1 cellular context compared by ENCODE assay signal in the genomic region with DNA sequence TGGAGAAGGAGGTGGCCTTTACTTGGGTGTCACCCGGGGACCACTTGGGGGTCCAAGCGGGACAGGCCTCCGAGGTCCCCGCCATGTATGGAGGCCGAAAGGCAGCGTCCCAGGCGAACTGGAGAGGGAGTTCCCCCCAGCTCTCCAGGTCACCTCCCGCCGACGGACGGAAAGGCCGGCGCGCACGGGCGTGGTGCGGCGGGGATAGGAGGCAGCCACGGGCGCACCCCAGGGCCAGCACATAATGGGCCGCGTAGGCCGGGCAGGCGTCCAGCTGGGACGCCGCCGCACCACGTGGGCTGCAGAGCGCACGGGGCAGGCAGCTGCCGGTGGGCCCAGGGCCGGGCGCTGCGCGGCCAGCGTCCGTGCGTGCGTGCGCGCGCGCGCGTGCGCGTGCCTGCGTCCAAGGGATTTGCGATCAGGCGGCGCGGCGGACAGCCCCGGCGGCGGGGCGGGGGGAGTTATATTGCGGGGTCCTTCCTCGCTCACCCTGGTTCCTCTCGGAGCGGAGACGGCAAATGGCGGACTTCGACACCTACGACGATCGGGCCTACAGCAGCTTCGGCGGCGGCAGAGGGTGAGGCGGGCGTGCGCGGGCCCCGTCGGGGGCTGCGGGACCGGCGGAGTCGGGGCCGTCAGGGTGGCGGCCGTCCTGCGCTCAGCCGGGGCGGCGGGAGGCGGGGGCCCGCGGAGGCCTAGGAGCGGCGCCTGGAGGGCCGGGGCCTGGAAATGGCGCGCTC.
A peak's percentile ranks its signal among the peaks of the same experiment; 100 is the strongest.
TF ChIP-seq lines count a peak whose summit lies in the region.

A gene (plus strand): TSS at position 491 of the 740 bp plus-strand sequence. CDS start 28 bp downstream, at position 519.

TF ChIP-seq in K562, 482 proteins besides CTCF, POLR2A, EP300 and RAD21 (continued from another document and continues in another):
- TF ChIP-seq MYC (IDR thresholded peaks at IDR 0.05; ENCODE audit: low read depth, low read length) (peak; percentile 99), MYC (CRISPR knock-in tag; IDR thresholded peaks at IDR 0.05; ENCODE audit: borderline replicate concordance, low read depth) (no peak; the same call in 1 of the 2 replicates), ZNF239 (CRISPR knock-in tag; IDR thresholded peaks at IDR 0.05) (no peak), ZNF174 (CRISPR knock-in tag; IDR thresholded peaks at IDR 0.05) (no peak), TRIM28 (IDR thresholded peaks at IDR 0.05) (peak; percentile 24; the same call in 1 of the 2 replicates), PHB (CRISPR knock-in tag; IDR thresholded peaks at IDR 0.05) (peak; percentile 91), ZNF699 (CRISPR knock-in tag; IDR thresholded peaks at IDR 0.05; ENCODE audit: insufficient replicate concordance) (no peak), NFATC3 (IDR thresholded peaks at IDR 0.05) (no peak), CBFA2T2 (conservative IDR thresholded peaks at IDR 0.05) (no peak), MEIS2 (IDR thresholded peaks at IDR 0.05; ENCODE audit: partially characterized antibody) (peak; percentile 84), NEUROD1 (IDR thresholded peaks at IDR 0.05; ENCODE audit: borderline replicate concordance, low read depth, low read length, partially characterized antibody) (no peak), LCOR (CRISPR knock-in tag; IDR thresholded peaks at IDR 0.05) (peak; percentile 90; the same call in 1 of the 2 replicates), ZNF431 (CRISPR knock-in tag; IDR thresholded peaks at IDR 0.05) (peak; percentile 97), GABPA (tag; conservative IDR thresholded peaks at IDR 0.05; ENCODE audit: low read depth) (peak; percentile 39; the same call in 1 of the 2 replicates), PPARD (CRISPR knock-in tag; IDR thresholded peaks at IDR 0.05) (no peak), DACH1 (IDR thresholded peaks at IDR 0.05; ENCODE audit: partially characterized antibody) (peak; percentile 86), ESRRB (CRISPR knock-in tag; IDR thresholded peaks at IDR 0.05; ENCODE audit: borderline replicate concordance) (no peak), ZNF184 (CRISPR knock-in tag; IDR thresholded peaks at IDR 0.05) (no peak), PURB (CRISPR knock-in tag; IDR thresholded peaks at IDR 0.05; ENCODE audit: low read depth) (no peak), ZNF146 (CRISPR knock-in tag; IDR thresholded peaks at IDR 0.05; ENCODE audit: unreplicated experiment) (no peak), POLR2G (IDR thresholded peaks at IDR 0.05; ENCODE audit: low read depth, low read length) (peak; percentile 98), ZNF311 (CRISPR knock-in tag; IDR thresholded peaks at IDR 0.05) (no peak), PRPF4 (IDR thresholded peaks at IDR 0.05; ENCODE audit: insufficient read depth, low read depth, low read length, poor library complexity, severe bottlenecking) (no peak), TSC22D4 (tag; IDR thresholded peaks at IDR 0.05) (no peak), PCBP1 (IDR thresholded peaks at IDR 0.05; ENCODE audit: low read depth, low read length, poor library complexity, severe bottlenecking) (no peak), POLR2AphosphoS5 (IDR thresholded peaks at IDR 0.05; ENCODE audit: control insufficient read depth, insufficient read depth, low read depth, low read length) (peak; percentile 88), ZNF165 (CRISPR knock-in tag; IDR thresholded peaks at IDR 0.05; ENCODE audit: borderline replicate concordance) (peak; percentile 43; the same call in 1 of the 2 replicates), MAFF (IDR thresholded peaks at IDR 0.05; ENCODE audit: low read length) (no peak), NBN (IDR thresholded peaks at IDR 0.05; ENCODE audit: low read depth) (no peak)
- TF ChIP-seq, protein P1, sequence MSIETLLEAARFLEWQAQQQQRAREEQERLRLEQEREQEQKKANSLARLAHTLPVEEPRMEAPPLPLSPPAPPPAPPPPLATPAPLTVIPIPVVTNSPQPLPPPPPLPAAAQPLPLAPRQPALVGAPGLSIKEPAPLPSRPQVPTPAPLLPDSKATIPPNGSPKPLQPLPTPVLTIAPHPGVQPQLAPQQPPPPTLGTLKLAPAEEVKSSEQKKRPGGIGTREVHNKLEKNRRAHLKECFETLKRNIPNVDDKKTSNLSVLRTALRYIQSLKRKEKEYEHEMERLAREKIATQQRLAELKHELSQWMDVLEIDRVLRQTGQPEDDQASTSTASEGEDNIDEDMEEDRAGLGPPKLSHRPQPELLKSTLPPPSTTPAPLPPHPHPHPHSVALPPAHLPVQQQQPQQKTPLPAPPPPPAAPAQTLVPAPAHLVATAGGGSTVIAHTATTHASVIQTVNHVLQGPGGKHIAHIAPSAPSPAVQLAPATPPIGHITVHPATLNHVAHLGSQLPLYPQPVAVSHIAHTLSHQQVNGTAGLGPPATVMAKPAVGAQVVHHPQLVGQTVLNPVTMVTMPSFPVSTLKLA (conservative IDR thresholded peaks at IDR 0.05): peak; percentile 88 to 97
- TF ChIP-seq, protein P2, sequence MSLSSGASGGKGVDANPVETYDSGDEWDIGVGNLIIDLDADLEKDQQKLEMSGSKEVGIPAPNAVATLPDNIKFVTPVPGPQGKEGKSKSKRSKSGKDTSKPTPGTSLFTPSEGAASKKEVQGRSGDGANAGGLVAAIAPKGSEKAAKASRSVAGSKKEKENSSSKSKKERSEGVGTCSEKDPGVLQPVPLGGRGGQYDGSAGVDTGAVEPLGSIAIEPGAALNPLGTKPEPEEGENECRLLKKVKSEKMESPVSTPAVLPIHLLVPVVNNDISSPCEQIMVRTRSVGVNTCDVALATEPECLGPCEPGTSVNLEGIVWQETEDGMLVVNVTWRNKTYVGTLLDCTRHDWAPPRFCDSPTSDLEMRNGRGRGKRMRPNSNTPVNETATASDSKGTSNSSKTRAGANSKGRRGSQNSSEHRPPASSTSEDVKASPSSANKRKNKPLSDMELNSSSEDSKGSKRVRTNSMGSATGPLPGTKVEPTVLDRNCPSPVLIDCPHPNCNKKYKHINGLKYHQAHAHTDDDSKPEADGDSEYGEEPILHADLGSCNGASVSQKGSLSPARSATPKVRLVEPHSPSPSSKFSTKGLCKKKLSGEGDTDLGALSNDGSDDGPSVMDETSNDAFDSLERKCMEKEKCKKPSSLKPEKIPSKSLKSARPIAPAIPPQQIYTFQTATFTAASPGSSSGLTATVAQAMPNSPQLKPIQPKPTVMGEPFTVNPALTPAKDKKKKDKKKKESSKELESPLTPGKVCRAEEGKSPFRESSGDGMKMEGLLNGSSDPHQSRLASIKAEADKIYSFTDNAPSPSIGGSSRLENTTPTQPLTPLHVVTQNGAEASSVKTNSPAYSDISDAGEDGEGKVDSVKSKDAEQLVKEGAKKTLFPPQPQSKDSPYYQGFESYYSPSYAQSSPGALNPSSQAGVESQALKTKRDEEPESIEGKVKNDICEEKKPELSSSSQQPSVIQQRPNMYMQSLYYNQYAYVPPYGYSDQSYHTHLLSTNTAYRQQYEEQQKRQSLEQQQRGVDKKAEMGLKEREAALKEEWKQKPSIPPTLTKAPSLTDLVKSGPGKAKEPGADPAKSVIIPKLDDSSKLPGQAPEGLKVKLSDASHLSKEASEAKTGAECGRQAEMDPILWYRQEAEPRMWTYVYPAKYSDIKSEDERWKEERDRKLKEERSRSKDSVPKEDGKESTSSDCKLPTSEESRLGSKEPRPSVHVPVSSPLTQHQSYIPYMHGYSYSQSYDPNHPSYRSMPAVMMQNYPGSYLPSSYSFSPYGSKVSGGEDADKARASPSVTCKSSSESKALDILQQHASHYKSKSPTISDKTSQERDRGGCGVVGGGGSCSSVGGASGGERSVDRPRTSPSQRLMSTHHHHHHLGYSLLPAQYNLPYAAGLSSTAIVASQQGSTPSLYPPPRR (CRISPR knock-in tag; IDR thresholded peaks at IDR 0.05; ENCODE audit: borderline replicate concordance): peak; percentile 83; the same call in 1 of the 2 replicates
- TF ChIP-seq, protein P3, sequence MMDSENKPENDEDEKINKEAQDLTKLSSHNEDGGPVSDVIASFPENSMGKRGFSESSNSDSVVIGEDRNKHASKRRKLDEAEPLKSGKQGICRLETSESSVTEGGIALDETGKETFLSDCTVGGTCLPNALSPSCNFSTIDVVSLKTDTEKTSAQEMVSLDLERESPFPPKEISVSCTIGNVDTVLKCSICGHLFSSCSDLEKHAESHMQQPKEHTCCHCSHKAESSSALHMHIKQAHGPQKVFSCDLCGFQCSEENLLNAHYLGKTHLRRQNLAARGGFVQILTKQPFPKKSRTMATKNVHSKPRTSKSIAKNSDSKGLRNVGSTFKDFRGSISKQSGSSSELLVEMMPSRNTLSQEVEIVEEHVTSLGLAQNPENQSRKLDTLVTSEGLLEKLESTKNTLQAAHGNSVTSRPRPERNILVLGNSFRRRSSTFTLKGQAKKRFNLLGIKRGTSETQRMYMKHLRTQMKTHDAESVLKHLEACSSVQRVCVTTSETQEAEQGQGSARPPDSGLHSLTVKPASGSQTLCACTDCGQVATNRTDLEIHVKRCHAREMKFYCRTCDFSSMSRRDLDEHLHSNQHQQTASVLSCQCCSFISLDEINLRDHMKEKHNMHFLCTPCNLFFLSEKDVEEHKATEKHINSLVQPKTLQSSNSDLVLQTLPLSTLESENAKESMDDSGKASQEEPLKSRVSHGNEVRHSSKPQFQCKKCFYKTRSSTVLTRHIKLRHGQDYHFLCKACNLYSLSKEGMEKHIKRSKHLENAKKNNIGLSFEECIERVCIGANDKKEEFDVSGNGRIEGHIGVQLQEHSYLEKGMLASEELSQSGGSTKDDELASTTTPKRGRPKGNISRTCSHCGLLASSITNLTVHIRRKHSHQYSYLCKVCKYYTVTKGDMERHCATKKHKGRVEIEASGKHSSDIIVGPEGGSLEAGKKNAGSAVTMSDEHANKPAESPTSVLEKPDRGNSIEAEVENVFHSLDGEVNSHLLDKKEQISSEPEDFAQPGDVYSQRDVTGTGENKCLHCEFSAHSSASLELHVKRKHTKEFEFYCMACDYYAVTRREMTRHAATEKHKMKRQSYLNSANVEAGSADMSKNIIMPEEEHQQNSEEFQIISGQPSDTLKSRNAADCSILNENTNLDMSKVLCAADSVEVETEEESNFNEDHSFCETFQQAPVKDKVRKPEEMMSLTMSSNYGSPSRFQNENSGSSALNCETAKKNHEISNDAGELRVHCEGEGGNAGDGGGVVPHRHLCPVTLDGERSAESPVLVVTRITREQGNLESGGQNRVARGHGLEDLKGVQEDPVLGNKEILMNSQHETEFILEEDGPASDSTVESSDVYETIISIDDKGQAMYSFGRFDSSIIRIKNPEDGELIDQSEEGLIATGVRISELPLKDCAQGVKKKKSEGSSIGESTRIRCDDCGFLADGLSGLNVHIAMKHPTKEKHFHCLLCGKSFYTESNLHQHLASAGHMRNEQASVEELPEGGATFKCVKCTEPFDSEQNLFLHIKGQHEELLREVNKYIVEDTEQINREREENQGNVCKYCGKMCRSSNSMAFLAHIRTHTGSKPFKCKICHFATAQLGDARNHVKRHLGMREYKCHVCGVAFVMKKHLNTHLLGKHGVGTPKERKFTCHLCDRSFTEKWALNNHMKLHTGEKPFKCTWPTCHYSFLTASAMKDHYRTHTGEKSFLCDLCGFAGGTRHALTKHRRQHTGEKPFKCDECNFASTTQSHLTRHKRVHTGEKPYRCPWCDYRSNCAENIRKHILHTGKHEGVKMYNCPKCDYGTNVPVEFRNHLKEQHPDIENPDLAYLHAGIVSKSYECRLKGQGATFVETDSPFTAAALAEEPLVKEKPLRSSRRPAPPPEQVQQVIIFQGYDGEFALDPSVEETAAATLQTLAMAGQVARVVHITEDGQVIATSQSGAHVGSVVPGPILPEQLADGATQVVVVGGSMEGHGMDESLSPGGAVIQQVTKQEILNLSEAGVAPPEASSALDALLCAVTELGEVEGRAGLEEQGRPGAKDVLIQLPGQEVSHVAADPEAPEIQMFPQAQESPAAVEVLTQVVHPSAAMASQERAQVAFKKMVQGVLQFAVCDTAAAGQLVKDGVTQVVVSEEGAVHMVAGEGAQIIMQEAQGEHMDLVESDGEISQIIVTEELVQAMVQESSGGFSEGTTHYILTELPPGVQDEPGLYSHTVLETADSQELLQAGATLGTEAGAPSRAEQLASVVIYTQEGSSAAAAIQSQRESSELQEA (IDR thresholded peaks at IDR 0.05; ENCODE audit: low read depth): peak; percentile 85
- TF ChIP-seq, protein P4, sequence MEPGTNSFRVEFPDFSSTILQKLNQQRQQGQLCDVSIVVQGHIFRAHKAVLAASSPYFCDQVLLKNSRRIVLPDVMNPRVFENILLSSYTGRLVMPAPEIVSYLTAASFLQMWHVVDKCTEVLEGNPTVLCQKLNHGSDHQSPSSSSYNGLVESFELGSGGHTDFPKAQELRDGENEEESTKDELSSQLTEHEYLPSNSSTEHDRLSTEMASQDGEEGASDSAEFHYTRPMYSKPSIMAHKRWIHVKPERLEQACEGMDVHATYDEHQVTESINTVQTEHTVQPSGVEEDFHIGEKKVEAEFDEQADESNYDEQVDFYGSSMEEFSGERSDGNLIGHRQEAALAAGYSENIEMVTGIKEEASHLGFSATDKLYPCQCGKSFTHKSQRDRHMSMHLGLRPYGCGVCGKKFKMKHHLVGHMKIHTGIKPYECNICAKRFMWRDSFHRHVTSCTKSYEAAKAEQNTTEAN (CRISPR knock-in tag; IDR thresholded peaks at IDR 0.05): 0 out of 2 replicates have a peak, but pooled peaks have one; percentile 84
- TF ChIP-seq, protein P5, sequence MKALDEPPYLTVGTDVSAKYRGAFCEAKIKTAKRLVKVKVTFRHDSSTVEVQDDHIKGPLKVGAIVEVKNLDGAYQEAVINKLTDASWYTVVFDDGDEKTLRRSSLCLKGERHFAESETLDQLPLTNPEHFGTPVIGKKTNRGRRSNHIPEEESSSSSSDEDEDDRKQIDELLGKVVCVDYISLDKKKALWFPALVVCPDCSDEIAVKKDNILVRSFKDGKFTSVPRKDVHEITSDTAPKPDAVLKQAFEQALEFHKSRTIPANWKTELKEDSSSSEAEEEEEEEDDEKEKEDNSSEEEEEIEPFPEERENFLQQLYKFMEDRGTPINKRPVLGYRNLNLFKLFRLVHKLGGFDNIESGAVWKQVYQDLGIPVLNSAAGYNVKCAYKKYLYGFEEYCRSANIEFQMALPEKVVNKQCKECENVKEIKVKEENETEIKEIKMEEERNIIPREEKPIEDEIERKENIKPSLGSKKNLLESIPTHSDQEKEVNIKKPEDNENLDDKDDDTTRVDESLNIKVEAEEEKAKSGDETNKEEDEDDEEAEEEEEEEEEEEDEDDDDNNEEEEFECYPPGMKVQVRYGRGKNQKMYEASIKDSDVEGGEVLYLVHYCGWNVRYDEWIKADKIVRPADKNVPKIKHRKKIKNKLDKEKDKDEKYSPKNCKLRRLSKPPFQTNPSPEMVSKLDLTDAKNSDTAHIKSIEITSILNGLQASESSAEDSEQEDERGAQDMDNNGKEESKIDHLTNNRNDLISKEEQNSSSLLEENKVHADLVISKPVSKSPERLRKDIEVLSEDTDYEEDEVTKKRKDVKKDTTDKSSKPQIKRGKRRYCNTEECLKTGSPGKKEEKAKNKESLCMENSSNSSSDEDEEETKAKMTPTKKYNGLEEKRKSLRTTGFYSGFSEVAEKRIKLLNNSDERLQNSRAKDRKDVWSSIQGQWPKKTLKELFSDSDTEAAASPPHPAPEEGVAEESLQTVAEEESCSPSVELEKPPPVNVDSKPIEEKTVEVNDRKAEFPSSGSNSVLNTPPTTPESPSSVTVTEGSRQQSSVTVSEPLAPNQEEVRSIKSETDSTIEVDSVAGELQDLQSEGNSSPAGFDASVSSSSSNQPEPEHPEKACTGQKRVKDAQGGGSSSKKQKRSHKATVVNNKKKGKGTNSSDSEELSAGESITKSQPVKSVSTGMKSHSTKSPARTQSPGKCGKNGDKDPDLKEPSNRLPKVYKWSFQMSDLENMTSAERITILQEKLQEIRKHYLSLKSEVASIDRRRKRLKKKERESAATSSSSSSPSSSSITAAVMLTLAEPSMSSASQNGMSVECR (CRISPR knock-in tag; IDR thresholded peaks at IDR 0.05): peak; percentile 97
